10 cellular contexts compared by ENCODE assay signal in the genomic region with DNA sequence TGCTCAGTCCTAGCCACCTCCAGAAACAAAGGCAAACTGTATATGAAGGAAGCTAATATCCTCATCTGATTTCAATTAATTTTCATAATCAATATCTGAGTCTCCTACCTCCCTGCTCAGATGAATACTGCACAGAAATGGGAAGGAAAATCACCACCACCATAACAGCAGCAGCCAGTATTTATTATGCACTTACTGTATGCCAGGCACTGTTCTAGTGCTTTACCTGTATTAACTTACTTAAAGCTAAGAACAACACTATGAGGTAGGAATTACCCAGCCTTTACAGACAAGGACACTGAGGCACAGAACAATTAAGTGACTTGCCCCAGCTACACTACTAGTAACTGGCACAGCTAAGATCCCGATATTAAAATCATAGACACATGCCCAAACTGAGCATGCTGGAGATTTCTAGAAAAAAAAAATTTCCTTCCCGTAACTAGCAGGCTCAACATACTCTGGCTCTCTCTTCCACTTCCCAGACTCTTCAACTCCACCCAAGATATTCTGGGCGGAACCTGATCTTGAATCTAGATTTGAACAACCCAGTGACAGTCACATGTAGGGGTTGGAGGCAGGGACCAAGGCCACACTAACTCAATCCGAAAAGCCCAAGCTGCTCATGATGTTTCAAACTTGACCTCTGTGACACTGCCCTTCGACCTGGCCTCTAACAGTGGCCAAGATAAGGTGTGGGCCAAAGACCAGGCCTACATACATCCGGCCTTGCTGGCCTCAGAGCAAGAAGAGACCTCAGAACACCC. TPM values are rescaled to one million over a fixed set of nuclear protein-coding genes. Genes with fewer than 3 reads are reported as not detected.
DNase-seq lines count a peak whose midpoint lies in the region; ATAC-seq and TF ChIP-seq lines count a peak whose summit lies in the region.
"Had no signal": no experiment of that assay in that cellular context is flagged by ENCODE, and none has a peak within 500 bp of the region (broad histone marks: within the 10 kb centered on the region; RNA-seq: fewer than 3 reads in every experiment).

No MANE protein-coding gene starts in this region.

- H3K27me3 Mint-ChIP-seq in naive thymus-derived CD8-positive, alpha-beta T cell: no peaks in the 10 kb centered on the region

- H3K4me3 Mint-ChIP-seq in naive thymus-derived CD8-positive, alpha-beta T cell: peak overlapping the region; percentile 6 to 97 (median 45)

- H3K27ac ChIP-seq in coronary artery: peak overlapping the region; percentile 25 to 38

- H3K4me1 Mint-ChIP-seq in naive thymus-derived CD8-positive, alpha-beta T cell: peaks cover 27 to 66% (median 60%) of the 10 kb centered on the region in 4 donors

- H3K36me3 Mint-ChIP-seq in naive thymus-derived CD8-positive, alpha-beta T cell: peaks cover 5 to 44% (median 15%) of the 10 kb centered on the region in 3 donors

- no peak for TF ChIP-seq CTCF in NB4 (IDR thresholded peaks at IDR 0.05; ENCODE audit: low read depth, low read length)
- no peak for TF ChIP-seq CTCF in coronary artery (IDR thresholded peaks at IDR 0.05)

- peak overlapping the region; percentile 44 for H3K4me3 ChIP-seq in NB4 (ENCODE audit: low read depth, low read length)
- peak overlapping the region; percentile 15 for H3K4me3 ChIP-seq in coronary artery

- peak overlapping the region; percentile 2 to 90 (median 48) for H3K27ac Mint-ChIP-seq in naive thymus-derived CD8-positive, alpha-beta T cell

- TF ChIP-seq POLR2A in NB4 (IDR thresholded peaks at IDR 0.05; ENCODE audit: extremely low read depth, insufficient read length): no peak

- POLR2A ChIA-PET in naive thymus-derived CD8-positive, alpha-beta T cell (lab: Charles Lee): no interaction called here

- ATAC-seq in naive thymus-derived CD8-positive, alpha-beta T cell: no peak
- no peak for ATAC-seq in HG02938 (IDR thresholded peaks at IDR 0.05; ENCODE audit: unreplicated experiment)

- H3K9me3 Mint-ChIP-seq in naive thymus-derived CD8-positive, alpha-beta T cell: no peaks in the 10 kb centered on the region

- DNase-seq in CD1c-positive myeloid dendritic cell (ENCODE audit: extremely low spot score) (peak; percentile 69), NB4 (ENCODE audit: low read depth) (no peak), coronary artery (ENCODE audit: low spot score) (no peak), ureter (ENCODE audit: low spot score) (no peak), NCI-H524 (lab: John Stamatoyannopoulos, UW) (no peak), NCI-H526 (lab: John Stamatoyannopoulos, UW) (no peak)
- DNase-seq in naive thymus-derived CD8-positive, alpha-beta T cell: no peak
- DNase-seq: NCI-H2171 treated with DMSO at 0.1 percent for 48 hours; stimulated activated CD4-positive, alpha-beta T cell treated with anti-CD3 and anti-CD28 coated beads, Interleukin-15, amount 100 ng/mL, for 24 hours had no signal

RNA-seq across cellular contexts. Expression of a gene that starts 3.9 kb away (rescaled TPM):
- 10 to 100 TPM; 59.9 to 63.9 TPM for total RNA-seq in naive thymus-derived CD8-positive, alpha-beta T cell
- polyA plus RNA-seq in naive thymus-derived CD8-positive, alpha-beta T cell: 1 to 10 TPM; 5.1 to 5.4 (median 5.2) TPM
- total RNA-seq in ureter: 118 TPM

RNA-seq across cellular contexts. Expression of a gene that starts 50.9 kb away (rescaled TPM):
- total RNA-seq in naive thymus-derived CD8-positive, alpha-beta T cell: 10 to 100 TPM; 21.6 to 24.2 TPM
- 10 to 100 TPM; 12.0 to 18.8 (median 12.8) TPM for polyA plus RNA-seq in naive thymus-derived CD8-positive, alpha-beta T cell
- 17.9 TPM for total RNA-seq in ureter
